ENCODE assay signal across 1 cellular context in the genomic region with DNA sequence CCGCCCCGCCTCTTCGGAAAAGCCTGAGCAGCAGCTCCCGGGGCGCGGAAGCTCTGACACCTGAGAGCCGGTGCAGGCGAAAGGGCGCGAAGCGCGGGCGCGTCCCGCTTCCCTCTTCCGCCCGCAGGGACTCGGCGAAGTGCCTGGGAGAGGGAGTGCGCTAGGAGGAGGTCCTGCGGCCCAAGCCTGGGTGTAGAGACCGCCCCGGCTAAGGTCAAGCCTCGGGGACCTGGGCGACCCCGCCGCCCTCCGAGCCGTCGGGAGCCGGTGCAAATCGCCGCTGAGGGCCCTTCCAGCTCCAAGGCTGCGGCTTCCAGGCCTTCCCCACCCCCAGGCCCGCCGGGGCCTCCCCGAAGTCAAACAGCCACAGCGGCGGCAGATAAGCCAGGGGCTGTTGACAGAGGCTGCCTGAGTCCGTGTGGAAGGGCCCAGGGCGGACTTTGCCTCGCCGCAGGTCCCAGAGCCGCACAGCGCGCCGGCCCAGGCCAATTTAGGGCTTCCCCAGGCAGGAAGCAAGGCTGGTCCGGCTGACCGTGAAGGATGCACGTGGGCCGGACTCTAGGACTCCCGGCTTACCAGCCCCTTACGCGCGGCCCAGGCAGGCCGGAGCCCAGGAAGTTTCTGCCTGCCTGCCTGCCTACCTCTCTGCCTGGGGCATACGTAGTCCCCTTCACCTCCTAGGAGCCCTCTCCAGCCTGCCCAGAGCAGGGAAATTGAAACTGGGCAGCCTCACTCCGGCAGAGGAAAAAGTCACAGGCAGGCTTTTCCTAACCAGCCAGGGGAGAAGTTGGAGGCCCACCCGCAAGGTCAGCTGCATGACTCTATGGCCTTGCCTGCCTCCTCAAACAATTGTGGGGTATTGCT.
TF ChIP-seq lines count a peak whose summit lies in the region.

No MANE protein-coding gene starts in this region.

TF ChIP-seq in K562, 482 proteins besides CTCF, POLR2A, EP300 and RAD21 (continued from another document and continues in another):
- TF ChIP-seq, protein P1, sequence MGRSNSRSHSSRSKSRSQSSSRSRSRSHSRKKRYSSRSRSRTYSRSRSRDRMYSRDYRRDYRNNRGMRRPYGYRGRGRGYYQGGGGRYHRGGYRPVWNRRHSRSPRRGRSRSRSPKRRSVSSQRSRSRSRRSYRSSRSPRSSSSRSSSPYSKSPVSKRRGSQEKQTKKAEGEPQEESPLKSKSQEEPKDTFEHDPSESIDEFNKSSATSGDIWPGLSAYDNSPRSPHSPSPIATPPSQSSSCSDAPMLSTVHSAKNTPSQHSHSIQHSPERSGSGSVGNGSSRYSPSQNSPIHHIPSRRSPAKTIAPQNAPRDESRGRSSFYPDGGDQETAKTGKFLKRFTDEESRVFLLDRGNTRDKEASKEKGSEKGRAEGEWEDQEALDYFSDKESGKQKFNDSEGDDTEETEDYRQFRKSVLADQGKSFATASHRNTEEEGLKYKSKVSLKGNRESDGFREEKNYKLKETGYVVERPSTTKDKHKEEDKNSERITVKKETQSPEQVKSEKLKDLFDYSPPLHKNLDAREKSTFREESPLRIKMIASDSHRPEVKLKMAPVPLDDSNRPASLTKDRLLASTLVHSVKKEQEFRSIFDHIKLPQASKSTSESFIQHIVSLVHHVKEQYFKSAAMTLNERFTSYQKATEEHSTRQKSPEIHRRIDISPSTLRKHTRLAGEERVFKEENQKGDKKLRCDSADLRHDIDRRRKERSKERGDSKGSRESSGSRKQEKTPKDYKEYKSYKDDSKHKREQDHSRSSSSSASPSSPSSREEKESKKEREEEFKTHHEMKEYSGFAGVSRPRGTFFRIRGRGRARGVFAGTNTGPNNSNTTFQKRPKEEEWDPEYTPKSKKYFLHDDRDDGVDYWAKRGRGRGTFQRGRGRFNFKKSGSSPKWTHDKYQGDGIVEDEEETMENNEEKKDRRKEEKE (IDR thresholded peaks at IDR 0.05; ENCODE audit: borderline replicate concordance in 1 of 2, control insufficient read depth in 1 of 2, low read depth in 2 of 2, low read length in 1 of 2): 0 out of 4 replicates have a peak, but pooled peaks of 1 of the 2 experiments have one; percentile 26
- TF ChIP-seq, protein P2, sequence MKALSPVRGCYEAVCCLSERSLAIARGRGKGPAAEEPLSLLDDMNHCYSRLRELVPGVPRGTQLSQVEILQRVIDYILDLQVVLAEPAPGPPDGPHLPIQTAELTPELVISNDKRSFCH (CRISPR knock-in tag; IDR thresholded peaks at IDR 0.05): no peak
- TF ChIP-seq, protein P2 (tag; IDR thresholded peaks at IDR 0.05): peak; percentile 73; the same call in 1 of the 2 replicates
- TF ChIP-seq NR2C2 (CRISPR knock-in tag; IDR thresholded peaks at IDR 0.05) (peak; percentile 34; the same call in 1 of the 2 replicates), NR2C2 (tag; IDR thresholded peaks at IDR 0.05) (no peak; the same call in none of the 2 replicates), HNRNPLL (IDR thresholded peaks at IDR 0.05; ENCODE audit: low read depth, low read length, poor library complexity, severe bottlenecking) (peak; percentile 34), JUNB (CRISPR knock-in tag; conservative IDR thresholded peaks at IDR 0.05) (no peak), DMBX1 (CRISPR knock-in tag; IDR thresholded peaks at IDR 0.05; ENCODE audit: borderline replicate concordance) (peak; percentile 32; the same call in 1 of the 2 replicates), POLR2G (IDR thresholded peaks at IDR 0.05; ENCODE audit: low read depth, low read length) (peak; percentile 86), POLR2B (IDR thresholded peaks at IDR 0.05; ENCODE audit: low read depth, partially characterized antibody) (no peak), WHSC1 (IDR thresholded peaks at IDR 0.05; ENCODE audit: low read length) (no peak), GABPB1 (CRISPR knock-in tag; IDR thresholded peaks at IDR 0.05) (peak; percentile 79), RBM25 (IDR thresholded peaks at IDR 0.05; ENCODE audit: low read depth, low read length, severe bottlenecking) (no peak), HDAC8 (tag; IDR thresholded peaks at IDR 0.05) (no peak), CTBP1 (IDR thresholded peaks at IDR 0.05; ENCODE audit: borderline replicate concordance) (peak; percentile 61; the same call in 1 of the 2 replicates), TRIM24 (IDR thresholded peaks at IDR 0.05) (no peak; a peak in 1 of 4 replicates), ARID1B (IDR thresholded peaks at IDR 0.05) (peak; percentile 65), YY1 (IDR thresholded peaks at IDR 0.05; ENCODE audit: borderline replicate concordance in 1 of 3, control insufficient read depth in 1 of 3, extremely low read depth in 1 of 3, insufficient read depth in 3 of 3, insufficient read length in 1 of 3, insufficient replicate concordance in 2 of 3, low read depth in 1 of 3, low read length in 2 of 3) (peak in 1 of 3 experiments; percentile 35), ZBTB8A (IDR thresholded peaks at IDR 0.05; ENCODE audit: partially characterized antibody) (no peak), FIP1L1 (IDR thresholded peaks at IDR 0.05; ENCODE audit: low read depth, low read length, poor library complexity, severe bottlenecking) (peak; percentile 62), HCFC1 (IDR thresholded peaks at IDR 0.05; ENCODE audit: low read depth, low read length) (no peak), DDX20 (tag; IDR thresholded peaks at IDR 0.05; ENCODE audit: low read depth) (no peak), RBM22 (IDR thresholded peaks at IDR 0.05; ENCODE audit: low read depth, low read length, poor library complexity, severe bottlenecking) (peak; percentile 5), ZNF212 (CRISPR knock-in tag; IDR thresholded peaks at IDR 0.05) (no peak), SOX6 (IDR thresholded peaks at IDR 0.05) (no peak), KAT8 (IDR thresholded peaks at IDR 0.05; ENCODE audit: low read depth) (no peak), ZBTB1 (CRISPR knock-in tag; IDR thresholded peaks at IDR 0.05; ENCODE audit: borderline replicate concordance, low read depth) (0 out of 2 replicates have a peak, but pooled peaks have one; percentile 39), KDM5B (IDR thresholded peaks at IDR 0.05; ENCODE audit: insufficient replicate concordance, low read depth, low read length) (no peak), ELF1 (tag; IDR thresholded peaks at IDR 0.05) (peak; percentile 53; the same call in 1 of the 2 replicates), NCOA2 (IDR thresholded peaks at IDR 0.05; ENCODE audit: partially characterized antibody in 2 of 2) (no peak), MED1 (CRISPR knock-in tag; IDR thresholded peaks at IDR 0.05; ENCODE audit: borderline replicate concordance) (no peak), CCNT2 (IDR thresholded peaks at IDR 0.05; ENCODE audit: borderline replicate concordance, extremely low read depth, insufficient read length, low read depth, low read length) (peak; percentile 87), RNF2 (IDR thresholded peaks at IDR 0.05) (peak; percentile 80; the same call in 1 of the 2 replicates), SRSF3 (IDR thresholded peaks at IDR 0.05; ENCODE audit: insufficient read depth, low read length) (no peak), RAD51 (IDR thresholded peaks at IDR 0.05; ENCODE audit: borderline replicate concordance, low read depth) (no peak), ZNF445 (CRISPR knock-in tag; IDR thresholded peaks at IDR 0.05; ENCODE audit: low read depth) (no peak), MTA3 (IDR thresholded peaks at IDR 0.05; ENCODE audit: borderline replicate concordance) (no peak)
- TF ChIP-seq, protein P3, sequence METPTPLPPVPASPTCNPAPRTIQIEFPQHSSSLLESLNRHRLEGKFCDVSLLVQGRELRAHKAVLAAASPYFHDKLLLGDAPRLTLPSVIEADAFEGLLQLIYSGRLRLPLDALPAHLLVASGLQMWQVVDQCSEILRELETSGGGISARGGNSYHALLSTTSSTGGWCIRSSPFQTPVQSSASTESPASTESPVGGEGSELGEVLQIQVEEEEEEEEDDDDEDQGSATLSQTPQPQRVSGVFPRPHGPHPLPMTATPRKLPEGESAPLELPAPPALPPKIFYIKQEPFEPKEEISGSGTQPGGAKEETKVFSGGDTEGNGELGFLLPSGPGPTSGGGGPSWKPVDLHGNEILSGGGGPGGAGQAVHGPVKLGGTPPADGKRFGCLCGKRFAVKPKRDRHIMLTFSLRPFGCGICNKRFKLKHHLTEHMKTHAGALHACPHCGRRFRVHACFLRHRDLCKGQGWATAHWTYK (CRISPR knock-in tag; IDR thresholded peaks at IDR 0.05): peak; percentile 75; the same call in 1 of the 2 replicates
- TF ChIP-seq, protein P4, sequence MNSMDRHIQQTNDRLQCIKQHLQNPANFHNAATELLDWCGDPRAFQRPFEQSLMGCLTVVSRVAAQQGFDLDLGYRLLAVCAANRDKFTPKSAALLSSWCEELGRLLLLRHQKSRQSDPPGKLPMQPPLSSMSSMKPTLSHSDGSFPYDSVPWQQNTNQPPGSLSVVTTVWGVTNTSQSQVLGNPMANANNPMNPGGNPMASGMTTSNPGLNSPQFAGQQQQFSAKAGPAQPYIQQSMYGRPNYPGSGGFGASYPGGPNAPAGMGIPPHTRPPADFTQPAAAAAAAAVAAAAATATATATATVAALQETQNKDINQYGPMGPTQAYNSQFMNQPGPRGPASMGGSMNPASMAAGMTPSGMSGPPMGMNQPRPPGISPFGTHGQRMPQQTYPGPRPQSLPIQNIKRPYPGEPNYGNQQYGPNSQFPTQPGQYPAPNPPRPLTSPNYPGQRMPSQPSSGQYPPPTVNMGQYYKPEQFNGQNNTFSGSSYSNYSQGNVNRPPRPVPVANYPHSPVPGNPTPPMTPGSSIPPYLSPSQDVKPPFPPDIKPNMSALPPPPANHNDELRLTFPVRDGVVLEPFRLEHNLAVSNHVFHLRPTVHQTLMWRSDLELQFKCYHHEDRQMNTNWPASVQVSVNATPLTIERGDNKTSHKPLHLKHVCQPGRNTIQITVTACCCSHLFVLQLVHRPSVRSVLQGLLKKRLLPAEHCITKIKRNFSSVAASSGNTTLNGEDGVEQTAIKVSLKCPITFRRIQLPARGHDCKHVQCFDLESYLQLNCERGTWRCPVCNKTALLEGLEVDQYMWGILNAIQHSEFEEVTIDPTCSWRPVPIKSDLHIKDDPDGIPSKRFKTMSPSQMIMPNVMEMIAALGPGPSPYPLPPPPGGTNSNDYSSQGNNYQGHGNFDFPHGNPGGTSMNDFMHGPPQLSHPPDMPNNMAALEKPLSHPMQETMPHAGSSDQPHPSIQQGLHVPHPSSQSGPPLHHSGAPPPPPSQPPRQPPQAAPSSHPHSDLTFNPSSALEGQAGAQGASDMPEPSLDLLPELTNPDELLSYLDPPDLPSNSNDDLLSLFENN (IDR thresholded peaks at IDR 0.05; ENCODE audit: low read depth in 2 of 2, low read length in 2 of 2): no peak
- TF ChIP-seq, protein P5, sequence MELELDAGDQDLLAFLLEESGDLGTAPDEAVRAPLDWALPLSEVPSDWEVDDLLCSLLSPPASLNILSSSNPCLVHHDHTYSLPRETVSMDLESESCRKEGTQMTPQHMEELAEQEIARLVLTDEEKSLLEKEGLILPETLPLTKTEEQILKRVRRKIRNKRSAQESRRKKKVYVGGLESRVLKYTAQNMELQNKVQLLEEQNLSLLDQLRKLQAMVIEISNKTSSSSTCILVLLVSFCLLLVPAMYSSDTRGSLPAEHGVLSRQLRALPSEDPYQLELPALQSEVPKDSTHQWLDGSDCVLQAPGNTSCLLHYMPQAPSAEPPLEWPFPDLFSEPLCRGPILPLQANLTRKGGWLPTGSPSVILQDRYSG (tag; conservative IDR thresholded peaks at IDR 0.05; ENCODE audit: low read depth): 0 out of 2 replicates have a peak, but pooled peaks have one; percentile 32
- TF ChIP-seq, protein P6, sequence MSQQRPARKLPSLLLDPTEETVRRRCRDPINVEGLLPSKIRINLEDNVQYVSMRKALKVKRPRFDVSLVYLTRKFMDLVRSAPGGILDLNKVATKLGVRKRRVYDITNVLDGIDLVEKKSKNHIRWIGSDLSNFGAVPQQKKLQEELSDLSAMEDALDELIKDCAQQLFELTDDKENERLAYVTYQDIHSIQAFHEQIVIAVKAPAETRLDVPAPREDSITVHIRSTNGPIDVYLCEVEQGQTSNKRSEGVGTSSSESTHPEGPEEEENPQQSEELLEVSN (IDR thresholded peaks at IDR 0.05; ENCODE audit: borderline replicate concordance in 1 of 2, extremely low read depth in 1 of 2, insufficient read depth in 1 of 2, insufficient read length in 1 of 2, low read depth in 1 of 2, low read length in 1 of 2, poor library complexity in 1 of 2, severe bottlenecking in 1 of 2): peak; percentile 67 to 95
- TF ChIP-seq, protein P7, sequence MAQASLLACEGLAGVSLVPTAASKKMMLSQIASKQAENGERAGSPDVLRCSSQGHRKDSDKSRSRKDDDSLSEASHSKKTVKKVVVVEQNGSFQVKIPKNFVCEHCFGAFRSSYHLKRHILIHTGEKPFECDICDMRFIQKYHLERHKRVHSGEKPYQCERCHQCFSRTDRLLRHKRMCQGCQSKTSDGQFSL (CRISPR knock-in tag; IDR thresholded peaks at IDR 0.05): no peak
- TF ChIP-seq, protein P7 (tag; IDR thresholded peaks at IDR 0.05): no peak
- TF ChIP-seq, protein P8, sequence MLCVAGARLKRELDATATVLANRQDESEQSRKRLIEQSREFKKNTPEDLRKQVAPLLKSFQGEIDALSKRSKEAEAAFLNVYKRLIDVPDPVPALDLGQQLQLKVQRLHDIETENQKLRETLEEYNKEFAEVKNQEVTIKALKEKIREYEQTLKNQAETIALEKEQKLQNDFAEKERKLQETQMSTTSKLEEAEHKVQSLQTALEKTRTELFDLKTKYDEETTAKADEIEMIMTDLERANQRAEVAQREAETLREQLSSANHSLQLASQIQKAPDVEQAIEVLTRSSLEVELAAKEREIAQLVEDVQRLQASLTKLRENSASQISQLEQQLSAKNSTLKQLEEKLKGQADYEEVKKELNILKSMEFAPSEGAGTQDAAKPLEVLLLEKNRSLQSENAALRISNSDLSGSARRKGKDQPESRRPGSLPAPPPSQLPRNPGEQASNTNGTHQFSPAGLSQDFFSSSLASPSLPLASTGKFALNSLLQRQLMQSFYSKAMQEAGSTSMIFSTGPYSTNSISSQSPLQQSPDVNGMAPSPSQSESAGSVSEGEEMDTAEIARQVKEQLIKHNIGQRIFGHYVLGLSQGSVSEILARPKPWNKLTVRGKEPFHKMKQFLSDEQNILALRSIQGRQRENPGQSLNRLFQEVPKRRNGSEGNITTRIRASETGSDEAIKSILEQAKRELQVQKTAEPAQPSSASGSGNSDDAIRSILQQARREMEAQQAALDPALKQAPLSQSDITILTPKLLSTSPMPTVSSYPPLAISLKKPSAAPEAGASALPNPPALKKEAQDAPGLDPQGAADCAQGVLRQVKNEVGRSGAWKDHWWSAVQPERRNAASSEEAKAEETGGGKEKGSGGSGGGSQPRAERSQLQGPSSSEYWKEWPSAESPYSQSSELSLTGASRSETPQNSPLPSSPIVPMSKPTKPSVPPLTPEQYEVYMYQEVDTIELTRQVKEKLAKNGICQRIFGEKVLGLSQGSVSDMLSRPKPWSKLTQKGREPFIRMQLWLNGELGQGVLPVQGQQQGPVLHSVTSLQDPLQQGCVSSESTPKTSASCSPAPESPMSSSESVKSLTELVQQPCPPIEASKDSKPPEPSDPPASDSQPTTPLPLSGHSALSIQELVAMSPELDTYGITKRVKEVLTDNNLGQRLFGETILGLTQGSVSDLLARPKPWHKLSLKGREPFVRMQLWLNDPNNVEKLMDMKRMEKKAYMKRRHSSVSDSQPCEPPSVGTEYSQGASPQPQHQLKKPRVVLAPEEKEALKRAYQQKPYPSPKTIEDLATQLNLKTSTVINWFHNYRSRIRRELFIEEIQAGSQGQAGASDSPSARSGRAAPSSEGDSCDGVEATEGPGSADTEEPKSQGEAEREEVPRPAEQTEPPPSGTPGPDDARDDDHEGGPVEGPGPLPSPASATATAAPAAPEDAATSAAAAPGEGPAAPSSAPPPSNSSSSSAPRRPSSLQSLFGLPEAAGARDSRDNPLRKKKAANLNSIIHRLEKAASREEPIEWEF (CRISPR knock-in tag; IDR thresholded peaks at IDR 0.05): no peak
